Comparison of ENCODE assay signal across 17 cellular contexts in the genomic region with DNA sequence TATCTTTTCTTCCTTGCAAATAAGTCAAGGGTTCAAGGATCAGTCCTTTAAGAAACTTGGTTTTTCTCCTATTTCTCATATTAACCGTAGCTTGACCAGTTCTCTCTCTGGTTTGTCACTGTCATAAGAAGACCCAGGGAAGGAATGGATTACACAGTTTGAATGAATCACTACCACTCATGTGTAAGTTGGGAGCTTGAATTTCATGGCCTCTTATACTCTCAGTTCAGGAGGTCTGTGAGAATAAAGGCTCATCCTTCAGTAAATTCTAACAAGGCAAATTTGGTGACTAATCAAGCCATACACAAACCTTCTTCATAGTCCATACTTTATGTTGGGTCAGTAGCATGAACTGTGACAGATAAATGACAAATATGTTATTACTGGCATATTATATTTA.
DNase-seq lines count a peak whose midpoint lies in the region; ATAC-seq, FAIRE-seq and TF ChIP-seq lines count a peak whose summit lies in the region.
"Had no signal": no experiment of that assay in that cellular context is flagged by ENCODE, and none has a peak within 500 bp of the region (broad histone marks: within the 10 kb centered on the region; RNA-seq: fewer than 3 reads in every experiment).

No MANE protein-coding gene starts in this region.

- no peak for TF ChIP-seq POLR2A in gastroesophageal sphincter (IDR thresholded peaks at IDR 0.05)
- TF ChIP-seq POLR2A in spleen (IDR thresholded peaks at IDR 0.05): no peak

- no peak for ATAC-seq in gastroesophageal sphincter

- H3K4me3 ChIP-seq in bronchial epithelial cell (ENCODE audit: low read depth, low read length): no peak overlapping the region
- H3K4me3 ChIP-seq in gastroesophageal sphincter: no peak overlapping the region
- H3K4me3 ChIP-seq in spleen: no peak overlapping the region
- H3K4me3 ChIP-seq: BLaER1 had no signal

- H3K9me3 ChIP-seq in gastroesophageal sphincter (no peaks in the 10 kb centered on the region), spleen (no peaks in the 10 kb centered on the region)
- H3K9me3 ChIP-seq: BLaER1 had no signal

- 94 to 100% methylated on average over 1 of the region's 1 CpG for WGBS in gastroesophageal sphincter (ENCODE audit: low coverage in 1 of 2), 2 donors
- WGBS in spleen, 5 donors: 91 to 100% (median 93%) methylated on average over 1 of the region's 1 CpG

- no peak for TF ChIP-seq CTCF in bronchial epithelial cell (IDR thresholded peaks at IDR 0.05; ENCODE audit: insufficient read depth, low read length, severe bottlenecking)
- no peak for TF ChIP-seq CTCF in gastroesophageal sphincter (IDR thresholded peaks at IDR 0.05)
- no peak for TF ChIP-seq CTCF in spleen (IDR thresholded peaks at IDR 0.05 in 8 of 11, conservative IDR thresholded peaks at IDR 0.05 in 3 of 11)

- no peak overlapping the region for H3K27ac ChIP-seq in gastroesophageal sphincter
- no peak overlapping the region for H3K27ac ChIP-seq in spleen
- H3K27ac ChIP-seq: 22Rv1, BLaER1 had no signal

- TF ChIP-seq EP300 in gastroesophageal sphincter (IDR thresholded peaks at IDR 0.05): no peak

- peak; percentile 9 for DNase-seq in DMS53 (lab: John Stamatoyannopoulos, UW)
- no peak for DNase-seq in DMS53 treated with DMSO at 0.1 percent for 48 hours (lab: John Stamatoyannopoulos, UW; ENCODE audit: unreplicated experiment)
- DNase-seq in bronchial epithelial cell (ENCODE audit: low read depth): peak; percentile 15
- DNase-seq in kidney tubule cell (ENCODE audit: low spot score): peak; percentile 72
- DNase-seq in stimulated activated CD4-positive, alpha-beta T cell treated with anti-CD3 and anti-CD28 coated beads, Interleukin-2, amount 100 ng/mL, for 24 hours: no peak
- no peak for DNase-seq in spleen
- no peak for DNase-seq in SHP77 treated with DMSO at 0.1 percent for 48 hours (lab: John Stamatoyannopoulos, UW)
- DNase-seq: CD8-positive, alpha-beta memory T cell; H9; MV-4-11; NCI-H1417 treated with DMSO at 0.1 percent for 48 hours; NCI-H2029 treated with DMSO at 0.1 percent for 48 hours; NCI-H526; OCI-M1 had no signal

- H3K36me3 ChIP-seq in bronchial epithelial cell (ENCODE audit: control insufficient read depth, insufficient read depth, low read length): no peaks in the 10 kb centered on the region
- no peaks in the 10 kb centered on the region for H3K36me3 ChIP-seq in gastroesophageal sphincter
- no peaks in the 10 kb centered on the region for H3K36me3 ChIP-seq in spleen
- H3K36me3 ChIP-seq: BLaER1 had no signal

- H3K4me1 ChIP-seq in gastroesophageal sphincter: peaks cover 0 to 9% (median 4%) of the 10 kb centered on the region in 3 donors
- H3K4me1 ChIP-seq in spleen: no peaks in the 10 kb centered on the region
- H3K4me1 ChIP-seq: BLaER1 had no signal

- no peak for FAIRE-seq in bronchial epithelial cell (lab: Jason Lieb, UNC)

- intact Hi-C loops in spleen (cut with DNase I; ENCODE audit: low total_unique reads): no loop called here

- H3K27me3 ChIP-seq in bronchial epithelial cell (ENCODE audit: control insufficient read depth, insufficient read depth, low read length) (no peaks in the 10 kb centered on the region), gastroesophageal sphincter (no peaks in the 10 kb centered on the region), spleen (replicated peaks in 1 of 7) (no peaks in the 10 kb centered on the region)
- H3K27me3 ChIP-seq: BLaER1 had no signal

Comparison
In these comparisons a context has a peak if more than half of its experiments do, and no peak if none do; other contexts are left out.
1. DNase-seq: peak in DMS53 (single experiment), bronchial epithelial cell (single experiment) and kidney tubule cell (single experiment); none in DMS53 treated with DMSO at 0.1 percent for 48 hours (single experiment), stimulated activated CD4-positive, alpha-beta T cell treated with anti-CD3 and anti-CD28 coated beads, Interleukin-2, amount 100 ng/mL, for 24 hours (0 of 2), spleen (single experiment) and SHP77 treated with DMSO at 0.1 percent for 48 hours (single experiment).